14 cellular contexts compared by ENCODE assay signal in genomic region chr3:63724987-63725386, GRCh38.
A peak's percentile ranks its signal among the peaks of the same experiment; 100 is the strongest.
DNase-seq lines count a peak whose midpoint lies in the region; FAIRE-seq and TF ChIP-seq lines count a peak whose summit lies in the region.
"Had no signal": no experiment of that assay in that cellular context is flagged by ENCODE, and none has a peak within 500 bp of the region (broad histone marks: within the 10 kb centered on the region; RNA-seq: fewer than 3 reads in every experiment).

No MANE protein-coding gene starts in this region.

- peak; percentile 89 for FAIRE-seq in HTR-8/SVneo (lab: Jason Lieb, UNC)

- no peak overlapping the region for H3K4me3 Mint-ChIP-seq in endothelial cell (ENCODE audit: unreplicated experiment)
- H3K4me3 Mint-ChIP-seq: B cell; brain; T-helper 1 cell treated with Interleukin-12 subunit alpha and Interleukin-12 subunit beta and Interleukin-4 antibody, amounts not matched to agents 30 μg/mL and 1 μg/mL, for 36 hours had no signal

- H3K4me3 ChIP-seq in cardiac fibroblast (replicated peaks in 1 of 2; ENCODE audit: low read depth in 2 of 2, low read length in 2 of 2) = no peak overlapping the region
- no peak overlapping the region for H3K4me3 ChIP-seq in kidney epithelial cell (ENCODE audit: low read depth, low read length)
- H3K4me3 ChIP-seq: heart right ventricle had no signal

- H3K27me3 Mint-ChIP-seq in endothelial cell (ENCODE audit: unreplicated experiment) = no peaks in the 10 kb centered on the region

- no peaks in the 10 kb centered on the region for H3K36me3 Mint-ChIP-seq in endothelial cell (ENCODE audit: low read depth, unreplicated experiment)
- H3K36me3 Mint-ChIP-seq: brain had no signal

- H3K36me3 ChIP-seq in kidney epithelial cell (ENCODE audit: control insufficient read depth, insufficient read depth, low read length) = no peaks in the 10 kb centered on the region
- H3K36me3 ChIP-seq: heart right ventricle had no signal

- no peaks in the 10 kb centered on the region for H3K27me3 ChIP-seq in kidney epithelial cell (ENCODE audit: control insufficient read depth, insufficient read depth, low read length)

- DNase-seq in AG08395 (ENCODE audit: low spot score) = peak; percentile 95
- peak; percentile 74 for DNase-seq in HTR-8/SVneo (ENCODE audit: insufficient read length, low spot score)
- peak; percentile 77 to 85 for DNase-seq in cardiac fibroblast (ENCODE audit: low read depth in 2 of 2)
- DNase-seq in kidney epithelial cell (ENCODE audit: low read depth) = peak; percentile 88
- no peak for DNase-seq in NCI-H2171 treated with DMSO at 0.1 percent for 48 hours (lab: John Stamatoyannopoulos, UW)
- DNase-seq in endothelial cell (ENCODE audit: low spot score) = no peak
- DNase-seq in T-helper 2 cell = no peak
- no peak for DNase-seq in cerebellar cortex (ENCODE audit: low spot score)
- DNase-seq: activated CD8-positive, alpha-beta memory T cell treated with anti-CD3 and anti-CD28 coated beads, Interleukin-2, amount 50 U/mL, for 4 hours; heart right ventricle; NCI-H526 treated with DMSO at 0.1 percent for 48 hours had no signal

- H3K27ac Mint-ChIP-seq in endothelial cell (ENCODE audit: unreplicated experiment) = no peak overlapping the region
- H3K27ac Mint-ChIP-seq: B cell; brain; T-helper 1 cell treated with Interleukin-12 subunit alpha and Interleukin-12 subunit beta and Interleukin-4 antibody, amounts not matched to agents 30 μg/mL and 1 μg/mL, for 36 hours had no signal

- no peaks in the 10 kb centered on the region for H3K9me3 Mint-ChIP-seq in endothelial cell (ENCODE audit: unreplicated experiment)
- H3K9me3 Mint-ChIP-seq: T-helper 1 cell treated with Interleukin-12 subunit alpha and Interleukin-12 subunit beta and Interleukin-4 antibody, amounts not matched to agents 30 μg/mL and 1 μg/mL, for 36 hours had no signal

- TF ChIP-seq CTCF in cardiac fibroblast (IDR thresholded peaks at IDR 0.05; ENCODE audit: low read depth, low read length) = no peak
- no peak for TF ChIP-seq CTCF in kidney epithelial cell (IDR thresholded peaks at IDR 0.05; ENCODE audit: insufficient read depth, low read length, poor library complexity, severe bottlenecking)
- TF ChIP-seq CTCF in endothelial cell (IDR thresholded peaks at IDR 0.05; ENCODE audit: unreplicated experiment) = no peak

- peaks cover 4% of the 10 kb centered on the region for H3K4me1 Mint-ChIP-seq in endothelial cell (ENCODE audit: unreplicated experiment)
- H3K4me1 Mint-ChIP-seq: B cell, brain had no signal

Comparison
In these comparisons a context has a peak if more than half of its experiments do, and no peak if none do; other contexts are left out.
1. DNase-seq: peak in AG08395 (single experiment), HTR-8/SVneo (single experiment), cardiac fibroblast (2 of 2) and kidney epithelial cell (single experiment); none in NCI-H2171 treated with DMSO at 0.1 percent for 48 hours (single experiment), endothelial cell (single experiment), T-helper 2 cell (0 of 5) and cerebellar cortex (single experiment).